ENCODE assay signal across 8 cellular contexts in genomic region chr2:101710690-101711318, GRCh38. TPM values are rescaled to one million over a fixed set of nuclear protein-coding genes. Genes with fewer than 3 reads are reported as not detected.
DNase-seq lines count a peak whose midpoint lies in the region; ATAC-seq and TF ChIP-seq lines count a peak whose summit lies in the region.

No MANE protein-coding gene starts in this region.

- H3K27me3 ChIP-seq in SK-N-SH (ENCODE audit: insufficient read depth) (no peaks in the 10 kb centered on the region), foreskin keratinocyte (no peaks in the 10 kb centered on the region), suprapubic skin (no peaks in the 10 kb centered on the region)

- no peaks in the 10 kb centered on the region for H3K9me2 ChIP-seq in SK-N-SH

- H3K36me3 ChIP-seq in SK-N-SH (replicated peaks in 1 of 2; ENCODE audit: control insufficient read depth in 1 of 2, insufficient read depth in 2 of 2, low read length in 1 of 2), result peaks cover 0 to 25% of the 10 kb centered on the region in 2 experiments
- no peaks in the 10 kb centered on the region for H3K36me3 ChIP-seq in suprapubic skin

- H3K27me3 Mint-ChIP-seq in activated T-cell treated with anti-CD3 and anti-CD28 coated beads, Interleukin-2, amount 50 U/mL, for 4 hours (ENCODE audit: low read depth), result no peaks in the 10 kb centered on the region

- peaks cover 100% of the 10 kb centered on the region for H3K79me2 ChIP-seq in SK-N-SH (ENCODE audit: insufficient read depth)

- CTCF ChIA-PET in SK-N-SH (lab: Yijun Ruan, JAX), result interaction anchor here (0.9 to 1.4 kb wide), 4 partner anchors 9 to 292 kb away, joined by 3 to 5 read pairs (median 4); partner anchors contain the start of gene MAP4K4

- TF ChIP-seq RAD21 in SK-N-SH (IDR thresholded peaks at IDR 0.05; ENCODE audit: low read length), result no peak

- H3K36me3 Mint-ChIP-seq in activated T-cell treated with anti-CD3 and anti-CD28 coated beads, Interleukin-2, amount 50 U/mL, for 4 hours (ENCODE audit: insufficient read depth), result peaks cover 4% of the 10 kb centered on the region

- ATAC-seq in activated T-cell treated with anti-CD3 and anti-CD28 coated beads, Interleukin-2, amount 50 U/mL, for 4 hours, result peak; percentile 93
- ATAC-seq in foreskin keratinocyte (peak; percentile 93), GM21423 (IDR thresholded peaks at IDR 0.05; ENCODE audit: unreplicated experiment) (no peak), GM21360 (IDR thresholded peaks at IDR 0.05; ENCODE audit: unreplicated experiment) (no peak)

- no peaks in the 10 kb centered on the region for H3K9me3 ChIP-seq in SK-N-SH
- H3K9me3 ChIP-seq in suprapubic skin, result no peaks in the 10 kb centered on the region

- H3K4me3 Mint-ChIP-seq in activated T-cell treated with anti-CD3 and anti-CD28 coated beads, Interleukin-2, amount 50 U/mL, for 4 hours, result peak overlapping the region; percentile 61

- H2AFZ ChIP-seq in SK-N-SH (ENCODE audit: low read depth), result no peak overlapping the region

- H3K4me1 ChIP-seq in SK-N-SH (ENCODE audit: control insufficient read depth in 1 of 2, insufficient read depth in 2 of 2, low read depth in 1 of 2, low read length in 1 of 2) (peaks cover 11 to 50% of the 10 kb centered on the region in 2 experiments), foreskin keratinocyte (peaks cover 36% of the 10 kb centered on the region), suprapubic skin (peaks cover 57% of the 10 kb centered on the region)

- no peak for TF ChIP-seq EP300 in SK-N-SH (IDR thresholded peaks at IDR 0.05; ENCODE audit: borderline replicate concordance in 1 of 2, low read depth in 1 of 2, low read length in 1 of 2)
- TF ChIP-seq EP300 in suprapubic skin (IDR thresholded peaks at IDR 0.05), result no peak

- H3K9me3 Mint-ChIP-seq in activated T-cell treated with anti-CD3 and anti-CD28 coated beads, Interleukin-2, amount 50 U/mL, for 4 hours, result no peaks in the 10 kb centered on the region

- peaks cover 17% of the 10 kb centered on the region for H3F3A ChIP-seq in SK-N-SH (replicated peaks; ENCODE audit: insufficient read depth)

- TF ChIP-seq CTCF in SK-N-SH (IDR thresholded peaks at IDR 0.05) (no peak), foreskin keratinocyte (conservative IDR thresholded peaks at IDR 0.05) (no peak), suprapubic skin (IDR thresholded peaks at IDR 0.05) (no peak)

- no peak for TF ChIP-seq POLR2A in suprapubic skin (IDR thresholded peaks at IDR 0.05)

- no peak overlapping the region for H3K9ac ChIP-seq in SK-N-SH

- H3K4me3 ChIP-seq in SK-N-SH (ENCODE audit: low read depth in 2 of 2, low read length in 1 of 2) (no peak overlapping the region), suprapubic skin (no peak overlapping the region)

- peaks cover 98% of the 10 kb centered on the region for H4K20me1 ChIP-seq in SK-N-SH (ENCODE audit: insufficient read depth)

- peaks cover 78% of the 10 kb centered on the region for H3K4me1 Mint-ChIP-seq in activated T-cell treated with anti-CD3 and anti-CD28 coated beads, Interleukin-2, amount 50 U/mL, for 4 hours (ENCODE audit: low read depth)

- POLR2A ChIA-PET in SK-N-SH (lab: Yijun Ruan, JAX), result interaction anchor here (0.6 kb wide), 1 partner anchor 12 kb away, joined by 3 read pairs; no protein-coding TSS in a partner anchor

- DNase-seq in activated T-cell treated with anti-CD3 and anti-CD28 coated beads, Interleukin-2, amount 50 U/mL, for 4 hours, result no peak
- DNase-seq in activated T-cell treated with anti-CD3 and anti-CD28 coated beads, Interleukin-2, amount 50 U/mL, for 1 hour, result no peak
- DNase-seq in SK-N-SH, result no peak
- peak in 1 of 2 donors; percentile 29 for DNase-seq in foreskin keratinocyte
- DNase-seq in suprapubic skin (ENCODE audit: low spot score in 2 of 2), result no peak
- no peak for DNase-seq in hepatic stellate cell (ENCODE audit: low spot score)

- H3K27ac ChIP-seq in SK-N-SH (ENCODE audit: low read depth in 2 of 2, low read length in 1 of 2) (peak overlapping the region; percentile 49 to 54; a peak in 3 of 4 replicates), foreskin keratinocyte (no peak overlapping the region), suprapubic skin (peak overlapping the region; percentile 18)

- H3K4me2 ChIP-seq in SK-N-SH, result peak overlapping the region; percentile 10; the same call in 1 of the 2 replicates

- 84% methylated on average over 5 of the region's 5 CpGs for WGBS in SK-N-SH (ENCODE audit: low lambda C conversion rate)
- WGBS in suprapubic skin, result 38% methylated on average over 5 of the region's 5 CpGs

TF ChIP-seq in SK-N-SH, 30 proteins besides CTCF, POLR2A, EP300 and RAD21:
- peak; percentile 29; the same call in 1 of the 2 replicates for TF ChIP-seq FOSL2 (IDR thresholded peaks at IDR 0.05; ENCODE audit: borderline replicate concordance, low read depth)
- TF ChIP-seq, protein P1, sequence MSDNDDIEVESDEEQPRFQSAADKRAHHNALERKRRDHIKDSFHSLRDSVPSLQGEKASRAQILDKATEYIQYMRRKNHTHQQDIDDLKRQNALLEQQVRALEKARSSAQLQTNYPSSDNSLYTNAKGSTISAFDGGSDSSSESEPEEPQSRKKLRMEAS (IDR thresholded peaks at IDR 0.05; ENCODE audit: low read depth), result no peak
- TF ChIP-seq ELF1 (IDR thresholded peaks at IDR 0.05), result no peak
- TF ChIP-seq TAF1 (IDR thresholded peaks at IDR 0.05; ENCODE audit: borderline replicate concordance, low read depth, low read length), result no peak
- no peak for TF ChIP-seq MEF2A (IDR thresholded peaks at IDR 0.05; ENCODE audit: borderline replicate concordance, low read depth)

RNA-seq across cellular contexts. Expression of gene MAP4K4, which starts 13.3 kb away (rescaled TPM):
- total RNA-seq in activated T-cell treated with anti-CD3 and anti-CD28 coated beads, Interleukin-2, amount 50 U/mL, for 4 hours, result 10 to 100 TPM; 30.7 to 36.9 (median 34.7) TPM
- polyA plus RNA-seq in SK-N-SH (2012; rRNA removed) (68.5 and 72.9 TPM in 2 replicates), foreskin keratinocyte (40.3 and 41.7 TPM in 2 replicates)
- 72.8 and 73.6 TPM in 2 replicates for polyA plus RNA-seq in SK-N-SH (2012; cell fraction: cytosol; rRNA removed)
- polyA plus RNA-seq in SK-N-SH (2012; cell fraction: nucleus; rRNA removed), result 94.7 and 115 TPM in 2 replicates
- total RNA-seq in foreskin keratinocyte (99.2 and 107 TPM in 2 replicates), suprapubic skin (10 to 100 TPM; 29.6 to 56.6 (median 38.2) TPM)

Comparison
In these comparisons a context has a peak if more than half of its experiments do, and no peak if none do; other contexts are left out.
1. ATAC-seq: peak in activated T-cell treated with anti-CD3 and anti-CD28 coated beads, Interleukin-2, amount 50 U/mL, for 4 hours (2 of 2) and foreskin keratinocyte (single experiment); none in GM21423 (single experiment) and GM21360 (single experiment).